ENCODE assay signal across 13 cellular contexts in the genomic region with DNA sequence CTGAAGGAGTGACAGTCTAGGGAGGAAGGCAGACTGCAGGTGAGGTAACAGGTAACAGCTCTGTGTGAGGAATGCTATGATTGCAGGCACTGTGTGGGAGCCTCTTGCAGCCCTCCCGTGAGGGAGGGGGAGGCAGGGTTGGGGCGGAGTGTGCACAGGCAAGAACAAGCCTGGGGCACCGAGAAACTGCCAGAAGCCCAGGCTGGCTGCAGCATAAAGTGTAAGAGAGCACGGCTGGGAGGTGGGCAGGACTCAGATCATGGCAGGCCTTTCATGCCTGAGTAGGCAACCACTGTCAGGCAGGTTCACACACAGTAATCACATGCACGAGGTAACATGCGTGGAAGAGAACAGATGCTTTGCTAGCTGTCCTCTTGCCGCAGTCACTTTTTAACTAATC. TPM values are rescaled to one million over a fixed set of nuclear protein-coding genes. Genes with fewer than 3 reads are reported as not detected.
A peak's percentile ranks its signal among the peaks of the same experiment; 100 is the strongest.
DNase-seq lines count a peak whose midpoint lies in the region; ATAC-seq lines count a peak whose summit lies in the region.
"Had no signal": no experiment of that assay in that cellular context is flagged by ENCODE, and none has a peak within 500 bp of the region (broad histone marks: within the 10 kb centered on the region; RNA-seq: fewer than 3 reads in every experiment).

No MANE protein-coding gene starts in this region.

- no peak overlapping the region for H3K27ac ChIP-seq in epithelial cell of prostate
- no peak overlapping the region for H3K27ac ChIP-seq in mesenchymal stem cell (ENCODE audit: low read length, poor library complexity, severe bottlenecking)

- peak overlapping the region in 1 of 2 experiments; percentile 26 for H3K14ac ChIP-seq in mesenchymal stem cell (ENCODE audit: low read length in 2 of 2)

- no peak for DNase-seq in stimulated activated naive CD8-positive, alpha-beta T cell treated with anti-CD3 and anti-CD28 coated beads, Interleukin-15, Interleukin-2, amounts not matched to agents 100 U/mL and 50 U/mL, for 24 hours
- no peak for DNase-seq in stimulated activated naive CD8-positive, alpha-beta T cell treated with anti-CD3 and anti-CD28 coated beads, Interleukin-15, amount 100 ng/mL, for 72 hours
- peak; percentile 21 for DNase-seq in NCI-H1694 (lab: John Stamatoyannopoulos, UW)
- peak; percentile 26 for DNase-seq in epithelial cell of prostate (ENCODE audit: low read depth, low spot score)
- no peak for DNase-seq in NCI-H2081 (lab: John Stamatoyannopoulos, UW)
- no peak for DNase-seq in mesenchymal stem cell
- no peak for DNase-seq in SIG-M5 treated with dmso at 0.1 percent for 504 hours (lab: John Stamatoyannopoulos, UW; ENCODE audit: unreplicated experiment)
- DNase-seq in T-helper 9 cell, result no peak
- DNase-seq: activated CD4-positive, alpha-beta T cell treated with anti-CD3 and anti-CD28 coated beads, Interleukin-2, amount 10 ng/mL, durations not matched to agents 7 days and 5 days; AML-193; amniotic stem cell; stimulated activated CD4-positive, alpha-beta T cell treated with anti-CD3 and anti-CD28 coated beads, Interleukin-2, amount 100 ng/mL, for 48 hours had no signal

- no peak overlapping the region for H3K4ac ChIP-seq in mesenchymal stem cell (ENCODE audit: low read depth in 1 of 2, low read length in 2 of 2)

- no peak overlapping the region for H3K18ac ChIP-seq in mesenchymal stem cell (ENCODE audit: low read depth in 1 of 2, low read length in 2 of 2)

- no peak overlapping the region for H4K8ac ChIP-seq in mesenchymal stem cell (ENCODE audit: low read length)

- peaks cover 17% of the 10 kb centered on the region for H3K4me1 Mint-ChIP-seq in stimulated activated naive CD8-positive, alpha-beta T cell treated with anti-CD3 and anti-CD28 coated beads, Interleukin-15, amount 100 ng/mL, for 72 hours

- no peaks in the 10 kb centered on the region for H3K9me3 ChIP-seq in mesenchymal stem cell (ENCODE audit: control insufficient read depth, low read length)

- H2BK15ac ChIP-seq in mesenchymal stem cell (ENCODE audit: low read depth, poor library complexity, severe bottlenecking), result no peak overlapping the region

- no peak overlapping the region for H3K9ac ChIP-seq in mesenchymal stem cell (ENCODE audit: low read length)

- no peaks in the 10 kb centered on the region for H3K9me3 Mint-ChIP-seq in stimulated activated naive CD8-positive, alpha-beta T cell treated with anti-CD3 and anti-CD28 coated beads, Interleukin-15, amount 100 ng/mL, for 72 hours
- H3K9me3 Mint-ChIP-seq: activated CD4-positive, alpha-beta T cell treated with anti-CD3 and anti-CD28 coated beads, Interleukin-2, amount 10 ng/mL, durations not matched to agents 7 days and 5 days had no signal

- H3K4me3 ChIP-seq in mesenchymal stem cell (ENCODE audit: insufficient read depth in 1 of 2, low read depth in 1 of 2, low read length in 2 of 2), result no peak overlapping the region

- H3K4me1 ChIP-seq in mesenchymal stem cell (ENCODE audit: control insufficient read depth, insufficient read depth, low read depth, low read length), result peaks cover 8% of the 10 kb centered on the region

- peaks cover 23% of the 10 kb centered on the region for H3K27me3 Mint-ChIP-seq in stimulated activated naive CD8-positive, alpha-beta T cell treated with anti-CD3 and anti-CD28 coated beads, Interleukin-15, amount 100 ng/mL, for 72 hours

- H2AK5ac ChIP-seq in mesenchymal stem cell (ENCODE audit: low read length, severe bottlenecking), result no peak overlapping the region

- ATAC-seq in stimulated activated naive CD8-positive, alpha-beta T cell treated with anti-CD3 and anti-CD28 coated beads, Interleukin-15, Interleukin-2, amounts not matched to agents 100 U/mL and 50 U/mL, for 24 hours, result peak; percentile 46
- no peak for ATAC-seq in stimulated activated naive CD8-positive, alpha-beta T cell treated with anti-CD3 and anti-CD28 coated beads, Interleukin-15, amount 100 ng/mL, for 72 hours

- H2BK12ac ChIP-seq in mesenchymal stem cell (ENCODE audit: low read length in 2 of 2), result no peak overlapping the region

- peaks cover 0 to 41% of the 10 kb centered on the region in 2 experiments for H3K27me3 ChIP-seq in mesenchymal stem cell (ENCODE audit: control insufficient read depth in 1 of 2, insufficient read depth in 1 of 2, low read length in 2 of 2)

- 71% methylated on average over 7 of the region's 7 CpGs for WGBS in mesenchymal stem cell

- no peak overlapping the region for H3K4me2 ChIP-seq in mesenchymal stem cell (ENCODE audit: low read length, poor library complexity, severe bottlenecking)

- H3K23ac ChIP-seq in mesenchymal stem cell (ENCODE audit: low read length in 2 of 2), result no peak overlapping the region

- H2BK5ac ChIP-seq in mesenchymal stem cell (ENCODE audit: low read depth, low read length, poor library complexity, severe bottlenecking), result no peak overlapping the region

- H3K36me3 ChIP-seq in mesenchymal stem cell (ENCODE audit: control insufficient read depth in 1 of 2, insufficient read depth in 2 of 2, low read depth in 1 of 2, low read length in 2 of 2), result no peaks in the 10 kb centered on the region

- no peak overlapping the region for H4K91ac ChIP-seq in mesenchymal stem cell (ENCODE audit: low read length)

- no peak overlapping the region for H2AFZ ChIP-seq in mesenchymal stem cell (ENCODE audit: low read depth, low read length)

- H3K27ac Mint-ChIP-seq in stimulated activated naive CD8-positive, alpha-beta T cell treated with anti-CD3 and anti-CD28 coated beads, Interleukin-15, amount 100 ng/mL, for 72 hours, result no peak overlapping the region
- H3K27ac Mint-ChIP-seq: activated CD4-positive, alpha-beta T cell treated with anti-CD3 and anti-CD28 coated beads, Interleukin-2, amount 10 ng/mL, durations not matched to agents 7 days and 5 days had no signal

- H2BK120ac ChIP-seq in mesenchymal stem cell (ENCODE audit: low read depth, low read length), result no peak overlapping the region

- no peak overlapping the region for H3K4me3 Mint-ChIP-seq in stimulated activated naive CD8-positive, alpha-beta T cell treated with anti-CD3 and anti-CD28 coated beads, Interleukin-15, amount 100 ng/mL, for 72 hours
- H3K4me3 Mint-ChIP-seq: activated CD4-positive, alpha-beta T cell treated with anti-CD3 and anti-CD28 coated beads, Interleukin-2, amount 10 ng/mL, durations not matched to agents 7 days and 5 days had no signal

- no peaks in the 10 kb centered on the region for H3K79me1 ChIP-seq in mesenchymal stem cell (replicated peaks; ENCODE audit: low read length, poor library complexity, severe bottlenecking)

RNA-seq across cellular contexts. Expression of a gene that starts 11.3 kb away (rescaled TPM):
- polyA plus RNA-seq in mesenchymal stem cell (2013, experiment 1 of 2), result not detected
- polyA plus RNA-seq in mesenchymal stem cell (2013, experiment 2 of 2), result not detected
- polyA plus RNA-seq: fibroblast of lung had no signal

RNA-seq across cellular contexts. Expression of a gene that starts 17.9 kb away (rescaled TPM):
- not detected for polyA plus RNA-seq in mesenchymal stem cell (2013, experiment 1 of 2)
- not detected for polyA plus RNA-seq in mesenchymal stem cell (2013, experiment 2 of 2)
- polyA plus RNA-seq: fibroblast of lung had no signal

RNA-seq across cellular contexts. Expression of a gene that starts 38.4 kb away (rescaled TPM):
- 2.5 TPM for polyA plus RNA-seq in mesenchymal stem cell (2013, experiment 1 of 2)
- 2.5 TPM for polyA plus RNA-seq in mesenchymal stem cell (2013, experiment 2 of 2)

Comparison
In these comparisons a context has a peak if more than half of its experiments do, and no peak if none do; other contexts are left out.
1. DNase-seq: peak in NCI-H1694 (single experiment) and epithelial cell of prostate (single experiment); none in stimulated activated naive CD8-positive, alpha-beta T cell treated with anti-CD3 and anti-CD28 coated beads, Interleukin-15, Interleukin-2, amounts not matched to agents 100 U/mL and 50 U/mL, for 24 hours (single experiment), stimulated activated naive CD8-positive, alpha-beta T cell treated with anti-CD3 and anti-CD28 coated beads, Interleukin-15, amount 100 ng/mL, for 72 hours (0 of 2), NCI-H2081 (0 of 2), mesenchymal stem cell (single experiment), SIG-M5 treated with dmso at 0.1 percent for 504 hours (single experiment) and T-helper 9 cell (single experiment).